In the genomic region with DNA sequence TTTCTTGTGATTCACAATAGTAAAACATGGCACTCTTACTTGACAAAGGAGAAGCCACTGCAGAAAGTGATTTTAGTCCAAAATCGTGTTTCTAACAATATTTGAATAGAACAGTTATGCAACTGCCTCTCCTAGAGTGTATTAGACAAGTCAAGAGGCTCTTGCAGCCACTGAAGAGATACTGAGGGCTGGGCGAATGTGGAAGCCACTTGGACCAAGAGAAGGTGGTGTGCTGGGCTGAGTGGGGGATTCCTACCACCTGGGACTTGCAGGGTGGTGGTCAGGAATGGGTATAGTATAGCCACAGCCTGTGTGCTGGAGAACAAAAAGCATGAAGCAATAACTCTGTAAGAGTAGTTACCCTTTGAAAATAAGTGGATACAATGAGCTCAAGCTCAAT, we compare ENCODE assay signal across 25 cellular contexts.
"Had no signal": no experiment of that assay in that cellular context is flagged by ENCODE, and none has a peak within 500 bp of the region (broad histone marks: within the 10 kb centered on the region; RNA-seq: fewer than 3 reads in every experiment).

No MANE protein-coding gene starts in this region.

- ATAC-seq: naive thymus-derived CD8-positive, alpha-beta T cell; natural killer cell treated with Interleukin-12 subunit alpha and Interleukin-12 subunit beta and Interleukin-15 and Interleukin-18, amount 100 ng/mL, for 72 hours; psoas muscle; right cardiac atrium; right lobe of liver; stimulated activated effector memory CD8-positive, alpha-beta T cell treated with anti-CD3 and anti-CD28 coated beads, Interleukin-12 subunit alpha, Interleukin-12 subunit beta, amount 100 ng/mL, for 72 hours; stimulated activated naive B cell treated with anti-CD40 and anti-IgM and Interleukin-4, amounts not matched to agents 10 μg/mL and 1 μg/mL and 100 μg/mL, for 72 hours had no signal

- H3K27ac ChIP-seq: neural progenitor cell, ovary, parathyroid adenoma, psoas muscle, right lobe of liver, sigmoid colon, stomach, thoracic aorta, tibial artery, transverse colon, vagina had no signal

- H3K27me3 ChIP-seq: neural progenitor cell, ovary, right lobe of liver, sigmoid colon, stomach, tibial artery, transverse colon, vagina had no signal

- H3K4me3 ChIP-seq: neural progenitor cell, ovary, psoas muscle, right lobe of liver, sigmoid colon, smooth muscle cell, stomach, thoracic aorta, tibial artery, transverse colon, vagina had no signal

- H3K4me1 ChIP-seq: neural progenitor cell, parathyroid adenoma, psoas muscle, right lobe of liver, sigmoid colon, stomach, transverse colon, vagina had no signal

- H3K36me3 ChIP-seq: neural progenitor cell, ovary, right lobe of liver, sigmoid colon, stomach, thoracic aorta, tibial artery, transverse colon, vagina had no signal

- H3K9me3 ChIP-seq: ovary, psoas muscle, right lobe of liver, sigmoid colon, stomach, thoracic aorta, tibial artery, transverse colon, vagina had no signal

- DNase-seq: naive B cell; naive thymus-derived CD8-positive, alpha-beta T cell; occipital lobe; ovary; posterior cingulate gyrus; psoas muscle; right cardiac atrium; right lobe of liver; sigmoid colon; stimulated activated CD4-positive, alpha-beta T cell treated with anti-CD3 and anti-CD28 coated beads, Interleukin-15, amount 100 ng/mL, for 24 hours; stimulated activated CD4-positive, alpha-beta T cell treated with anti-CD3 and anti-CD28 coated beads, Interleukin-2, amount 100 ng/mL, for 24 hours; stimulated activated CD4-positive, alpha-beta T cell treated with anti-CD3 and anti-CD28 coated beads, Interleukin-2, amount 100 ng/mL, for 48 hours; stimulated activated CD4-positive, alpha-beta T cell treated with anti-CD3 and anti-CD28 coated beads, Interleukin-4, amount 100 ng/mL, for 24 hours; stimulated activated naive B cell treated with anti-CD40 and anti-IgM and Interleukin-4, amounts not matched to agents 10 μg/mL and 1 μg/mL and 100 μg/mL, for 72 hours; stimulated activated naive CD4-positive, alpha-beta T cell treated with Interleukin-2 at 50 U/mL for 16 hours; stomach; tibial artery; transverse colon had no signal
